In genomic region chr18:61742555-61743429, GRCh38 we compare ENCODE assay signal across 15 cellular contexts.
DNase-seq lines count a peak whose midpoint lies in the region; ATAC-seq, FAIRE-seq and TF ChIP-seq lines count a peak whose summit lies in the region.
"Had no signal": no experiment of that assay in that cellular context is flagged by ENCODE, and none has a peak within 500 bp of the region (broad histone marks: within the 10 kb centered on the region; RNA-seq: fewer than 3 reads in every experiment).

No MANE protein-coding gene starts in this region.

- no peaks in the 10 kb centered on the region for H3K79me1 ChIP-seq in H1 (ENCODE audit: low read depth, low read length)

- H2AFZ ChIP-seq in H1 (ENCODE audit: low read length) = no peak overlapping the region
- H2AFZ ChIP-seq in smooth muscle cell (ENCODE audit: low read depth) = no peak overlapping the region

- no peak overlapping the region for H4K5ac ChIP-seq in H1 (ENCODE audit: insufficient read length, low read depth, low read length)

- TF ChIP-seq CTCF in H1 (IDR thresholded peaks at IDR 0.05; ENCODE audit: control extremely low read depth in 1 of 3, insufficient read depth in 1 of 3, low read depth in 1 of 3, low read length in 3 of 3) = no peak
- no peak for TF ChIP-seq CTCF in lower lobe of right lung (IDR thresholded peaks at IDR 0.05)
- TF ChIP-seq CTCF in stomach (IDR thresholded peaks at IDR 0.05) = no peak
- no peak for TF ChIP-seq CTCF in smooth muscle cell (IDR thresholded peaks at IDR 0.05; ENCODE audit: borderline replicate concordance, insufficient read depth, poor library complexity, severe bottlenecking)

- no peak overlapping the region for H4K8ac ChIP-seq in H1 (ENCODE audit: extremely low read depth, insufficient read depth, low read length)

- H3K9ac ChIP-seq in H1 (replicated peaks in 1 of 4; ENCODE audit: extremely low read depth in 1 of 4, low read depth in 3 of 4, low read length in 3 of 4) (no peak overlapping the region), smooth muscle cell (ENCODE audit: low read depth) (no peak overlapping the region)

- no peak overlapping the region for H3K4ac ChIP-seq in H1 (replicated peaks; ENCODE audit: insufficient read length, low read depth, low read length)

- H3K4me1 ChIP-seq in H1 (replicated peaks in 1 of 4; ENCODE audit: control insufficient read depth in 3 of 4, insufficient read depth in 4 of 4, low read length in 3 of 4) (no peaks in the 10 kb centered on the region), lower lobe of right lung (no peaks in the 10 kb centered on the region), stomach (peaks cover 6 to 12% (median 8%) of the 10 kb centered on the region in 4 donors), smooth muscle cell (ENCODE audit: low read depth) (no peaks in the 10 kb centered on the region)

- H3K4me2 ChIP-seq in H1 (ENCODE audit: insufficient read depth in 1 of 2, low read depth in 2 of 2, low read length in 2 of 2) = no peak overlapping the region
- no peak overlapping the region for H3K4me2 ChIP-seq in smooth muscle cell

- no peak overlapping the region for H2BK120ac ChIP-seq in H1 (replicated peaks; ENCODE audit: low read depth, low read length)

- H2BK15ac ChIP-seq in H1 (ENCODE audit: low read length) = 0 out of 2 replicates have a peak overlapping the region, but pooled peaks have one; percentile 32

- no peak overlapping the region for H3K14ac ChIP-seq in H1 (ENCODE audit: insufficient read length)

- H3K23ac ChIP-seq in H1 (ENCODE audit: insufficient read length) = no peak overlapping the region

- H3K9me3 ChIP-seq in H1 (ENCODE audit: insufficient read depth in 2 of 2, low read depth in 1 of 2, low read length in 1 of 2) (no peaks in the 10 kb centered on the region), lower lobe of right lung (no peaks in the 10 kb centered on the region), stomach (no peaks in the 10 kb centered on the region), smooth muscle cell (replicated peaks; ENCODE audit: low read depth) (no peaks in the 10 kb centered on the region)

- no peak overlapping the region; the same call in 1 of the 2 replicates for H2BK12ac ChIP-seq in H1 (ENCODE audit: low read depth, low read length)

- H2BK20ac ChIP-seq in H1 (ENCODE audit: low read length) = no peak overlapping the region

- TF ChIP-seq POLR2A in H1 (IDR thresholded peaks at IDR 0.05; ENCODE audit: control extremely low read depth in 1 of 2, low read depth in 2 of 2, low read length in 2 of 2) (no peak), stomach (IDR thresholded peaks at IDR 0.05) (no peak)

- H2AK5ac ChIP-seq in H1 (ENCODE audit: low read depth, low read length) = 0 out of 2 replicates have a peak overlapping the region, but pooled peaks have one; percentile 29

- no peaks in the 10 kb centered on the region for H3K23me2 ChIP-seq in H1 (ENCODE audit: low read depth, low read length)

- ATAC-seq in lower lobe of right lung = peak; percentile 23 to 24

- intact Hi-C loops in lower lobe of right lung (cut with DNase I) (no loop called here), stomach (cut with DNase I; ENCODE audit: low total_unique reads) (no loop called here)

- DNase-seq in MV-4-11 (lab: John Stamatoyannopoulos, UW) (peak; percentile 30), H1 (ENCODE audit: low read depth in 1 of 2, low spot score in 2 of 2) (no peak), lower lobe of right lung (no peak), stomach (no peak), iPS-NIHi11 (ENCODE audit: low spot score) (no peak), smooth muscle cell (lab: John Stamatoyannopoulos, UW; ENCODE audit: unreplicated experiment) (no peak), NCI-H1930 (lab: John Stamatoyannopoulos, UW) (no peak)
- DNase-seq in activated naive CD4-positive, alpha-beta T cell treated with Interleukin-2 at 50 U/mL for 16 hours = no peak
- DNase-seq: activated CD4-positive, alpha-beta T cell treated with anti-CD3 and anti-CD28 coated beads for 48 hours; Calu3; NCI-H1105 treated with DMSO at 0.1 percent for 48 hours; NCI-H2227 treated with DMSO at 0.1 percent for 48 hours; SIG-M5; stimulated activated CD4-positive, alpha-beta T cell treated with anti-CD3 and anti-CD28 coated beads, Interleukin-1b, Interleukin-23, amount 100 ng/mL, for 48 hours had no signal

- no peak overlapping the region for H3K56ac ChIP-seq in H1 (replicated peaks; ENCODE audit: insufficient read length, low read depth, low read length)

- H3K79me2 ChIP-seq in H1 (ENCODE audit: control insufficient read depth in 1 of 2, insufficient read depth in 2 of 2, low read length in 2 of 2) (no peaks in the 10 kb centered on the region), smooth muscle cell (ENCODE audit: low read depth) (no peaks in the 10 kb centered on the region)

- TF ChIP-seq RAD21 in H1 (IDR thresholded peaks at IDR 0.05 in 1 of 2, conservative IDR thresholded peaks at IDR 0.05 in 1 of 2; ENCODE audit: low read depth in 2 of 2, low read length in 2 of 2) = no peak

- 86% methylated on average over 8 of the region's 8 CpGs; no CpG with 5 or more reads in 1 of the 2 experiments for WGBS in H1 (ENCODE audit: extremely low coverage in 1 of 2, insufficient coverage in 1 of 2, insufficient read length in 1 of 2, insufficient replicate concordance in 2 of 2, low coverage in 1 of 2, low lambda C conversion rate in 2 of 2, missing lambda C conversion rate in 1 of 2), 2 experiments
- 75 to 91% (median 79%) methylated on average over 7 to 8 of the region's 8 CpGs for WGBS in stomach, 5 donors
- WGBS in smooth muscle cell (ENCODE audit: low lambda C conversion rate) = 95% methylated on average over 8 of the region's 8 CpGs

- no peaks in the 10 kb centered on the region for H3K27me3 ChIP-seq in H1 (replicated peaks in 1 of 4; ENCODE audit: control insufficient read depth in 3 of 4, extremely low read depth in 1 of 4, insufficient read depth in 3 of 4, low read length in 3 of 4)
- H3K27me3 ChIP-seq in lower lobe of right lung (ENCODE audit: low read depth) = no peaks in the 10 kb centered on the region
- H3K27me3 ChIP-seq in stomach = no peaks in the 10 kb centered on the region
- no peaks in the 10 kb centered on the region for H3K27me3 ChIP-seq in smooth muscle cell (ENCODE audit: low read depth)

- no peak for FAIRE-seq in H1 (lab: Jason Lieb, UNC)
- FAIRE-seq: GM18507 had no signal

- no peak overlapping the region for H3K18ac ChIP-seq in H1 (ENCODE audit: extremely low read depth, low read length)

- H2BK5ac ChIP-seq in H1 (ENCODE audit: low read depth, low read length) = no peak overlapping the region

- POLR2A ChIA-PET in H1 (lab: Charles Lee; ENCODE audit: partially characterized antibody) = no interaction called here

- no peaks in the 10 kb centered on the region for H3F3A ChIP-seq in smooth muscle cell (ENCODE audit: low read depth)

- H3K27ac ChIP-seq in H1 (ENCODE audit: low read depth, low read length) (no peak overlapping the region), lower lobe of right lung (peak overlapping the region; percentile 62), stomach (peak overlapping the region in 3 of 5 donors; percentile 47 to 63 (median 54)), smooth muscle cell (ENCODE audit: low read depth) (no peak overlapping the region)

- H3K4me3 ChIP-seq in H1 (ENCODE audit: extremely low read depth in 1 of 4, insufficient read depth in 2 of 4, low read depth in 3 of 4, low read length in 4 of 4) (no peak overlapping the region), lower lobe of right lung (no peak overlapping the region), stomach (no peak overlapping the region), smooth muscle cell (no peak overlapping the region)

- TF ChIP-seq EP300 in H1 (IDR thresholded peaks at IDR 0.05; ENCODE audit: borderline replicate concordance in 1 of 2, low read depth in 2 of 2, low read length in 2 of 2) (no peak), stomach (IDR thresholded peaks at IDR 0.05) (no peak)

- H3K36me3 ChIP-seq in H1 (ENCODE audit: control insufficient read depth in 2 of 4, insufficient read depth in 4 of 4, low read length in 3 of 4) (no peaks in the 10 kb centered on the region), lower lobe of right lung (no peaks in the 10 kb centered on the region), stomach (no peaks in the 10 kb centered on the region), smooth muscle cell (ENCODE audit: low read depth) (no peaks in the 10 kb centered on the region)

- H4K20me1 ChIP-seq in H1 (replicated peaks in 1 of 2; ENCODE audit: control insufficient read depth in 1 of 2, insufficient read depth in 2 of 2, low read length in 2 of 2) (no peaks in the 10 kb centered on the region), smooth muscle cell (ENCODE audit: low read depth) (no peaks in the 10 kb centered on the region)

- H4K91ac ChIP-seq in H1 (replicated peaks; ENCODE audit: insufficient read length, low read length) = no peak overlapping the region

- CTCF ChIA-PET in H1 (lab: Charles Lee; ENCODE audit: partially characterized antibody) = no interaction called here

TF ChIP-seq in H1, 55 proteins besides CTCF, POLR2A, EP300 and RAD21:
- no peak for TF ChIP-seq SIN3A (conservative IDR thresholded peaks at IDR 0.05 in 1 of 2, IDR thresholded peaks at IDR 0.05 in 1 of 2; ENCODE audit: low read depth in 1 of 2, low read length in 2 of 2)
- TF ChIP-seq YY1 (IDR thresholded peaks at IDR 0.05; ENCODE audit: low read depth, low read length) = no peak
- no peak for TF ChIP-seq EGR1 (IDR thresholded peaks at IDR 0.05; ENCODE audit: borderline replicate concordance, low read depth, low read length)
TF ChIP-seq in H1: peak in this region for 0.

Comparison
In these comparisons a context has a peak if more than half of its experiments do, and no peak if none do; other contexts are left out.
1. H3K27ac ChIP-seq: peak in lower lobe of right lung (single experiment) and stomach (3 of 5); none in H1 (single experiment) and smooth muscle cell (single experiment).